Comparison of ENCODE assay signal across 25 cellular contexts in genomic region chr1:37761416-37762095, GRCh38. TPM values are rescaled to one million over a fixed set of nuclear protein-coding genes. Genes with fewer than 3 reads are reported as not detected.
"Had no signal": no experiment of that assay in that cellular context is flagged by ENCODE, and none has a peak within 500 bp of the region (broad histone marks: within the 10 kb centered on the region; RNA-seq: fewer than 3 reads in every experiment).

No MANE protein-coding gene starts in this region.

- H3K4me3 ChIP-seq: cardiac muscle cell had no signal

- H3K27ac ChIP-seq: brain microvascular endothelial cell, cardiac muscle cell had no signal

- ATAC-seq: activated T-cell treated with anti-CD3 and anti-CD28 coated beads, Interleukin-2, amount 50 U/mL, for 4 hours; T-cell had no signal

- DNase-seq: activated B cell treated with CpG ODN at 0.5 μM for 24 hours; activated CD4-positive, alpha-beta memory T cell treated with anti-CD3 and anti-CD28 coated beads for 36 hours; activated CD4-positive, alpha-beta T cell treated with anti-CD3 and anti-CD28 coated beads, Interleukin-2, amount 10 ng/mL, durations not matched to agents 7 days and 5 days; activated gamma-delta T cell; activated naive CD4-positive, alpha-beta T cell treated with anti-CD3 and anti-CD28 coated beads for 36 hours; activated T-cell treated with anti-CD3 and anti-CD28 coated beads, Interleukin-2, amount 50 U/mL, for 4 hours; amygdala; brain microvascular endothelial cell; Kasumi-1; KBM-7; NCI-H1105 treated with DMSO at 0.1 percent for 48 hours; NCI-H1436 treated with DMSO at 0.1 percent for 48 hours; NCI-H187; NCI-H2171; NCI-H345; NCI-H510A; NCI-H526 treated with DMSO at 0.1 percent for 48 hours; NCI-H82; SIG-M5; T-cell; T-helper 2 cell; T1000 had no signal

- H3K36me3 ChIP-seq: brain microvascular endothelial cell, cardiac muscle cell had no signal

RNA-seq across cellular contexts. Expression of gene EPHA10, which starts 3.4 kb away (rescaled TPM):
- total RNA-seq: activated CD4-positive, alpha-beta T cell treated with anti-CD3 and anti-CD28 coated beads, Interleukin-2, amount 10 ng/mL, durations not matched to agents 7 days and 5 days; cardiac muscle cell; OCI-LY7; RPMI7951 had no signal
